ENCODE assay signal across 9 cellular contexts in the genomic region with DNA sequence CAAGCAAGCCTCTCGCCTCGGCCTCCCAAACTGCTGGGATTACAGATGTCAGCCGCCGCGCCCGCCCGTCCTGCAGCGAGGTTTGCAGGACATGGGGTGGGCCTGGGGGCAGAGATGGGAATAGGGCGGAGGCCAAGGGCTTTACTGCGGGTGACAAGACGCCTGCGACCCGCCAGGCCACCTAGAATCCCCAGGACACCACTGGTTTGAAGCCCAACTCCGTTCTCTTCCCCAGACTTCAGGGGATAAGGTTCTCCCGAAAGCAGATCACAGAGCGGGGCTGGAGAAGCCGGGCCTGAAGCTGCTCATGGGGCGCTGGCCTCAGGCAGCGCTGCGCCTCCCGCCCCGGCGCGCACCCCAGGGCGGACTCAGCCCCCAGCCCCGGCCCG. TPM values are rescaled to one million over a fixed set of nuclear protein-coding genes. Genes with fewer than 3 reads are reported as not detected.
DNase-seq lines count a peak whose midpoint lies in the region; ATAC-seq and FAIRE-seq lines count a peak whose summit lies in the region.
"Had no signal": no experiment of that assay in that cellular context is flagged by ENCODE, and none has a peak within 500 bp of the region (broad histone marks: within the 10 kb centered on the region; RNA-seq: fewer than 3 reads in every experiment).

No MANE protein-coding gene starts in this region.

- no peak for FAIRE-seq in RCC 7860 (lab: Jason Lieb, UNC)
- FAIRE-seq: TTC549 had no signal

- ATAC-seq in GM18502 (IDR thresholded peaks at IDR 0.05; ENCODE audit: poor library complexity, unreplicated experiment) (peak; percentile 35), HG02973 (IDR thresholded peaks at IDR 0.05; ENCODE audit: unreplicated experiment) (peak; percentile 2), right cardiac atrium (peak in 1 of 2 donors; percentile 0)
- peak; percentile 49 for ATAC-seq in stimulated activated effector memory CD8-positive, alpha-beta T cell treated with anti-CD3 and anti-CD28 coated beads, Interleukin-12 subunit alpha, Interleukin-12 subunit beta, amount 100 ng/mL, for 72 hours

- DNase-seq in activated CD4-positive, alpha-beta memory T cell treated with anti-CD3 and anti-CD28 coated beads, Interleukin-2, amount 10 ng/mL, durations not matched to agents 7 days and 5 days = no peak
- DNase-seq in right cardiac atrium (no peak), RCC 7860 (ENCODE audit: low spot score) (no peak), NCI-H187 treated with DMSO at 0.1 percent for 48 hours (lab: John Stamatoyannopoulos, UW) (no peak), NCI-H1694 (lab: John Stamatoyannopoulos, UW) (no peak)
- DNase-seq in stimulated activated effector memory CD8-positive, alpha-beta T cell treated with anti-CD3 and anti-CD28 coated beads, Interleukin-12 subunit alpha, Interleukin-12 subunit beta, amount 100 ng/mL, for 72 hours (ENCODE audit: low spot score in 2 of 2) = no peak

- H3K4me3 ChIP-seq in right cardiac atrium (ENCODE audit: low read length) = peak overlapping the region; percentile 86

- H3K9me3 ChIP-seq in right cardiac atrium (ENCODE audit: control insufficient read depth, low read length) = no peaks in the 10 kb centered on the region

- intact Hi-C loops in right cardiac atrium (cut with DNase I) = no loop called here

- CTCF ChIA-PET in activated CD4-positive, alpha-beta memory T cell treated with anti-CD3 and anti-CD28 coated beads, Interleukin-2, amount 10 ng/mL, durations not matched to agents 7 days and 5 days (lab: Charles Lee) = interaction anchor here (1.1 kb wide), 1 partner anchor 36 kb away, joined by 3 read pairs; no protein-coding TSS in a partner anchor

- H3K9me3 Mint-ChIP-seq in activated CD4-positive, alpha-beta memory T cell treated with anti-CD3 and anti-CD28 coated beads, Interleukin-2, amount 10 ng/mL, durations not matched to agents 7 days and 5 days = no peaks in the 10 kb centered on the region
- H3K9me3 Mint-ChIP-seq in stimulated activated effector memory CD8-positive, alpha-beta T cell treated with anti-CD3 and anti-CD28 coated beads, Interleukin-12 subunit alpha, Interleukin-12 subunit beta, amount 100 ng/mL, for 72 hours = no peaks in the 10 kb centered on the region

- peaks cover 17% of the 10 kb centered on the region for H3K36me3 Mint-ChIP-seq in activated CD4-positive, alpha-beta memory T cell treated with anti-CD3 and anti-CD28 coated beads, Interleukin-2, amount 10 ng/mL, durations not matched to agents 7 days and 5 days (ENCODE audit: low read depth)
- H3K36me3 Mint-ChIP-seq in stimulated activated effector memory CD8-positive, alpha-beta T cell treated with anti-CD3 and anti-CD28 coated beads, Interleukin-12 subunit alpha, Interleukin-12 subunit beta, amount 100 ng/mL, for 72 hours = peaks cover 37% of the 10 kb centered on the region

- H3K27me3 Mint-ChIP-seq in activated CD4-positive, alpha-beta memory T cell treated with anti-CD3 and anti-CD28 coated beads, Interleukin-2, amount 10 ng/mL, durations not matched to agents 7 days and 5 days = no peaks in the 10 kb centered on the region

- POLR2A ChIA-PET in activated CD4-positive, alpha-beta memory T cell treated with anti-CD3 and anti-CD28 coated beads, Interleukin-2, amount 10 ng/mL, durations not matched to agents 7 days and 5 days (lab: Charles Lee) = interaction anchor here (0.6 to 5.2 kb wide), 9 partner anchors 9 to 65 kb away, joined by 3 to 45 read pairs (median 5); a partner anchor contains a TSS

- peak overlapping the region; percentile 83 for H3K4me3 Mint-ChIP-seq in activated CD4-positive, alpha-beta memory T cell treated with anti-CD3 and anti-CD28 coated beads, Interleukin-2, amount 10 ng/mL, durations not matched to agents 7 days and 5 days
- H3K4me3 Mint-ChIP-seq in stimulated activated effector memory CD8-positive, alpha-beta T cell treated with anti-CD3 and anti-CD28 coated beads, Interleukin-12 subunit alpha, Interleukin-12 subunit beta, amount 100 ng/mL, for 72 hours = peak overlapping the region; percentile 77

- peak overlapping the region; percentile 76 for H3K27ac Mint-ChIP-seq in activated CD4-positive, alpha-beta memory T cell treated with anti-CD3 and anti-CD28 coated beads, Interleukin-2, amount 10 ng/mL, durations not matched to agents 7 days and 5 days
- peak overlapping the region; percentile 87 for H3K27ac Mint-ChIP-seq in stimulated activated effector memory CD8-positive, alpha-beta T cell treated with anti-CD3 and anti-CD28 coated beads, Interleukin-12 subunit alpha, Interleukin-12 subunit beta, amount 100 ng/mL, for 72 hours

- no peaks in the 10 kb centered on the region for H3K27me3 ChIP-seq in right cardiac atrium (ENCODE audit: control insufficient read depth, insufficient read depth)

- peaks cover 26% of the 10 kb centered on the region for H3K4me1 Mint-ChIP-seq in activated CD4-positive, alpha-beta memory T cell treated with anti-CD3 and anti-CD28 coated beads, Interleukin-2, amount 10 ng/mL, durations not matched to agents 7 days and 5 days
- peaks cover 30% of the 10 kb centered on the region for H3K4me1 Mint-ChIP-seq in stimulated activated effector memory CD8-positive, alpha-beta T cell treated with anti-CD3 and anti-CD28 coated beads, Interleukin-12 subunit alpha, Interleukin-12 subunit beta, amount 100 ng/mL, for 72 hours

- H3K27ac ChIP-seq in right cardiac atrium (ENCODE audit: low read length) = peak overlapping the region; percentile 95

- H3K4me1 ChIP-seq in right cardiac atrium (ENCODE audit: control insufficient read depth, insufficient read depth, low read length) = peaks cover 12% of the 10 kb centered on the region

- WGBS in right cardiac atrium = under 1% methylated on average over 27 of the region's 27 CpGs

RNA-seq across cellular contexts. Expression of a gene that starts 0.4 kb away (rescaled TPM):
- 10 to 100 TPM; 59.3 to 61.5 TPM for total RNA-seq in activated CD4-positive, alpha-beta memory T cell treated with anti-CD3 and anti-CD28 coated beads, Interleukin-2, amount 10 ng/mL, durations not matched to agents 7 days and 5 days
- total RNA-seq in right cardiac atrium = 100 to 1,000 TPM; 147 to 223 (median 191) TPM
- polyA plus RNA-seq in right cardiac atrium = 278 TPM

RNA-seq across cellular contexts. Expression of a gene that starts 0.7 kb away (rescaled TPM):
- total RNA-seq in activated CD4-positive, alpha-beta memory T cell treated with anti-CD3 and anti-CD28 coated beads, Interleukin-2, amount 10 ng/mL, durations not matched to agents 7 days and 5 days = 1 to 10 TPM; 4.4 to 4.5 TPM
- 10 to 100 TPM; 36.6 to 45.1 (median 40.4) TPM for total RNA-seq in right cardiac atrium
- polyA plus RNA-seq in right cardiac atrium = 41.3 TPM

RNA-seq across cellular contexts. Expression of a gene that starts 9.2 kb away (rescaled TPM):
- 10 to 100 TPM; 28.0 to 28.6 TPM for total RNA-seq in activated CD4-positive, alpha-beta memory T cell treated with anti-CD3 and anti-CD28 coated beads, Interleukin-2, amount 10 ng/mL, durations not matched to agents 7 days and 5 days
- total RNA-seq in right cardiac atrium = 100 to 1,000 TPM; 406 to 517 (median 443) TPM
- 671 TPM for polyA plus RNA-seq in right cardiac atrium

RNA-seq across cellular contexts. Expression of a gene that starts 14.3 kb away (rescaled TPM):
- total RNA-seq in activated CD4-positive, alpha-beta memory T cell treated with anti-CD3 and anti-CD28 coated beads, Interleukin-2, amount 10 ng/mL, durations not matched to agents 7 days and 5 days = 10 to 100 TPM; 12.7 to 13.7 TPM
- total RNA-seq in right cardiac atrium = 10 to 100 TPM; 18.9 to 26.4 (median 21.0) TPM
- 42.6 TPM for polyA plus RNA-seq in right cardiac atrium

RNA-seq across cellular contexts. Expression of a gene that starts 23.3 kb away (rescaled TPM):
- 10 to 100 TPM; 66.8 to 70.9 TPM for total RNA-seq in activated CD4-positive, alpha-beta memory T cell treated with anti-CD3 and anti-CD28 coated beads, Interleukin-2, amount 10 ng/mL, durations not matched to agents 7 days and 5 days
- 100 to 1,000 TPM; 145 to 193 (median 177) TPM for total RNA-seq in right cardiac atrium
- polyA plus RNA-seq in right cardiac atrium = 147 TPM

Comparison
In these comparisons a context has a peak if more than half of its experiments do, and no peak if none do; other contexts are left out.
1. RNA of a gene that starts 0.7 kb away (total RNA-seq): 36.6 to 45.1 TPM in right cardiac atrium; 4.4 to 4.5 TPM in activated CD4-positive, alpha-beta memory T cell treated with anti-CD3 and anti-CD28 coated beads, Interleukin-2, amount 10 ng/mL, durations not matched to agents 7 days and 5 days; every median in the first group is over 4 times any median in the second.
2. RNA of a gene that starts 9.2 kb away (total RNA-seq): 406 to 517 TPM in right cardiac atrium; 28.0 to 28.6 TPM in activated CD4-positive, alpha-beta memory T cell treated with anti-CD3 and anti-CD28 coated beads, Interleukin-2, amount 10 ng/mL, durations not matched to agents 7 days and 5 days; every median in the first group is over 10 times any median in the second.